Comparison of ENCODE assay signal across 23 cellular contexts in the genomic region with DNA sequence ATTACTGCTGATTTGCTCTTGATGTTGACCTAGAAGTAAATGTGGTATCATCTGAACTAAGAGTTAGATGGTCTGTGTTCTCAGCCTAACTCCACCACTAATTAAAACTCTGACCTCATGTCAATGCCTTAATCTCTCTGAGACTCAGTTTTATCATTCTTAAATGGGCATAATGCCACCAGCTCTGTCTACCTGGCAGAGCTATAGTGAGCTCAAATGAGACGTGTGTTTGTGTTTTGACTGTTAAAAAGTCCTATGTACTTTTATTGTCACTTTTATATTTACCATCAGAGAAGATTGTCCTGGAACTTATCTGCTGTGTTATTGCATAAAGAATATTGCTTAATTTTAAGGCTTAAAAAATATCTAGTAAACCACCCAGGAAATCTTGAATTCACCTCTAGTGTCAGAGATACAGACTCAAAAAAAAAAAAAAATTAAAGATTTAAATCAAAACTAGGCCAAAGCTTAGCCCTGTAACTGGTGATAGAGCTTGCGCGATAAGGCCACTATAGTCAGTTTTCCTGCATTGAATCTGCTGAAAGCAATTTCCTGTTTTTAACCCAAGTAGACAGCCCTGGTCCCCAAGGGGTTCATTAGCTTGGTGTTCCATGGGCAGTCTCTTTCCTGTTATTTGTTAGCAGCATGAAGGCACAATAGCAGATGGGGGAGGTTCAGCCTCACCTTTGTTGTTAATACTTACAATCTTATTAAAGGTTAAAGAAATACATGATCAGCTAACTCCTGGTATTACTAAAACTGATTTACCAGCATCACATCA.
DNase-seq lines count a peak whose midpoint lies in the region; ATAC-seq and TF ChIP-seq lines count a peak whose summit lies in the region.
"Had no signal": no experiment of that assay in that cellular context is flagged by ENCODE, and none has a peak within 500 bp of the region (broad histone marks: within the 10 kb centered on the region; RNA-seq: fewer than 3 reads in every experiment).

No MANE protein-coding gene starts in this region.

- no peaks in the 10 kb centered on the region for H3K27me3 ChIP-seq in BLaER1
- H3K27me3 ChIP-seq: gastroesophageal sphincter had no signal

- peak overlapping the region; percentile 1 for H3K27ac Mint-ChIP-seq in activated B cell treated with CpG ODN at 0.5 μM for 24 hours
- H3K27ac Mint-ChIP-seq: activated naive CD8-positive, alpha-beta T cell treated with anti-CD3 and anti-CD28 coated beads, Interleukin-2, amount 50 U/mL, for 24 hours; activated T-helper 2 cell treated with anti-CD3 and anti-CD28 coated beads, Interferon-gamma antibody, Interleukin-2, Interleukin-4, amounts not matched to agents 10 μg/mL and 5 μg/mL and 100 μg/mL, durations not matched to agents 14 hours and 24 hours and 36 hours; dendritic cell treated with granulocyte-macrophage colony-stimulating factor and Interleukin-4, amounts not matched to agents 40 ng/mL and 50 ng/mL, for 4 days; T-helper 2 cell treated with Interferon-gamma antibody and Interleukin-4, amounts not matched to agents 5 μg/mL and 100 μg/mL, for 36 hours had no signal

- POLR2A ChIA-PET in activated B cell treated with CpG ODN at 0.5 μM for 24 hours (lab: Charles Lee), result no interaction called here

- peaks cover 2% of the 10 kb centered on the region for H3K9me3 Mint-ChIP-seq in activated B cell treated with CpG ODN at 0.5 μM for 24 hours
- H3K9me3 Mint-ChIP-seq: activated naive CD8-positive, alpha-beta T cell treated with anti-CD3 and anti-CD28 coated beads, Interleukin-2, amount 50 U/mL, for 24 hours; activated T-helper 2 cell treated with anti-CD3 and anti-CD28 coated beads, Interferon-gamma antibody, Interleukin-2, Interleukin-4, amounts not matched to agents 10 μg/mL and 5 μg/mL and 100 μg/mL, durations not matched to agents 14 hours and 24 hours and 36 hours; T-helper 2 cell treated with Interferon-gamma antibody and Interleukin-4, amounts not matched to agents 5 μg/mL and 100 μg/mL, for 36 hours had no signal

- peaks cover 31% of the 10 kb centered on the region for H3K4me1 Mint-ChIP-seq in activated B cell treated with CpG ODN at 0.5 μM for 24 hours
- H3K4me1 Mint-ChIP-seq: brain had no signal

- peak overlapping the region; percentile 61 for H3K4me2 ChIP-seq in BLaER1
- H3K4me2 ChIP-seq: PC-9 had no signal

- peaks cover 3% of the 10 kb centered on the region for H3K27me3 Mint-ChIP-seq in activated B cell treated with CpG ODN at 0.5 μM for 24 hours
- H3K27me3 Mint-ChIP-seq: dendritic cell treated with granulocyte-macrophage colony-stimulating factor and Interleukin-4, amounts not matched to agents 40 ng/mL and 50 ng/mL, for 4 days had no signal

- H3K4me3 ChIP-seq in BLaER1, result peak overlapping the region; percentile 9
- H3K4me3 ChIP-seq: gastroesophageal sphincter, mucosa of descending colon, PC-9 had no signal

- H4K20me1 ChIP-seq in BLaER1, result no peaks in the 10 kb centered on the region

- no peaks in the 10 kb centered on the region for H3K36me3 Mint-ChIP-seq in activated B cell treated with CpG ODN at 0.5 μM for 24 hours (ENCODE audit: low read depth)
- H3K36me3 Mint-ChIP-seq: brain had no signal

- ATAC-seq in activated B cell treated with CpG ODN at 0.5 μM for 24 hours (ENCODE audit: low read depth), result peak; percentile 28
- no peak for ATAC-seq in GM18519 (IDR thresholded peaks at IDR 0.05; ENCODE audit: low FRiP score, unreplicated experiment)
- ATAC-seq in SK-N-SH treated with all-trans-retinoic acid at 6 μM for 48 hours, result no peak
- ATAC-seq in GM18867 (IDR thresholded peaks at IDR 0.05; ENCODE audit: unreplicated experiment), result no peak
- ATAC-seq: activated CD4-positive, CD25-positive, alpha-beta regulatory T cell treated with anti-CD3 and anti-CD28 coated beads, Interleukin-2, amount 50 U/mL, for 24 hours; activated naive CD8-positive, alpha-beta T cell treated with anti-CD3 and anti-CD28 coated beads, Interleukin-2, amount 50 U/mL, for 24 hours; gastroesophageal sphincter; HCT116; left colon; mucosa of descending colon had no signal

- TF ChIP-seq CTCF in activated B cell treated with CpG ODN at 0.5 μM for 24 hours (IDR thresholded peaks at IDR 0.05), result no peak

- no peaks in the 10 kb centered on the region for H3K36me3 ChIP-seq in BLaER1
- H3K36me3 ChIP-seq: gastroesophageal sphincter had no signal

- intact Hi-C loops in activated B cell treated with CpG ODN at 0.5 μM for 24 hours (cut with micrococcal nuclease), result no loop called here

- DNase-seq in NCI-H146 (lab: John Stamatoyannopoulos, UW), result peak; percentile 56
- DNase-seq in activated B cell treated with CpG ODN at 0.5 μM for 24 hours, result no peak
- DNase-seq in left kidney (ENCODE audit: low read depth, low spot score), result peak; percentile 11
- DNase-seq in activated CD4-positive, CD25-positive, alpha-beta regulatory T cell treated with anti-CD3 and anti-CD28 coated beads, Interleukin-2, amount 50 U/mL, for 72 hours, result no peak
- DNase-seq: ACHN; activated naive CD8-positive, alpha-beta T cell treated with anti-CD3 and anti-CD28 coated beads, Interleukin-2, amount 50 U/mL, for 24 hours; left colon; mucosa of descending colon; NCI-H1694 treated with DMSO at 0.1 percent for 48 hours; NCI-H510A treated with DMSO at 0.1 percent for 48 hours; PC-9; stimulated activated CD8-positive, alpha-beta memory T cell treated with anti-CD3 and anti-CD28 coated beads, Interleukin-4, amount 100 ng/mL, for 48 hours had no signal

- H3K4me3 Mint-ChIP-seq in activated B cell treated with CpG ODN at 0.5 μM for 24 hours, result no peak overlapping the region
- H3K4me3 Mint-ChIP-seq: activated naive CD8-positive, alpha-beta T cell treated with anti-CD3 and anti-CD28 coated beads, Interleukin-2, amount 50 U/mL, for 24 hours; brain; dendritic cell treated with granulocyte-macrophage colony-stimulating factor and Interleukin-4, amounts not matched to agents 40 ng/mL and 50 ng/mL, for 4 days; T-helper 2 cell treated with Interferon-gamma antibody and Interleukin-4, amounts not matched to agents 5 μg/mL and 100 μg/mL, for 36 hours had no signal

- H3K9ac ChIP-seq in BLaER1, result no peak overlapping the region

- H3K27ac ChIP-seq in BLaER1, result peak overlapping the region; percentile 76
- H3K27ac ChIP-seq: PC-9 had no signal

- CTCF ChIA-PET in activated B cell treated with CpG ODN at 0.5 μM for 24 hours (lab: Charles Lee), result no interaction called here

- peaks cover 31% of the 10 kb centered on the region for H3K4me1 ChIP-seq in BLaER1
- H3K4me1 ChIP-seq: gastroesophageal sphincter had no signal

- H3K9me3 ChIP-seq in BLaER1, result peaks cover 6% of the 10 kb centered on the region; the same call in 1 of the 2 replicates
- H3K9me3 ChIP-seq: gastroesophageal sphincter, mucosa of descending colon had no signal

TF ChIP-seq in SK-N-SH treated with all-trans-retinoic acid at 6 μM for 48 hours, 23 proteins besides CTCF, POLR2A, EP300 and RAD21:
- TF ChIP-seq ARNTL (CRISPR knock-in tag; IDR thresholded peaks at IDR 0.05; ENCODE audit: borderline replicate concordance, low read depth), result no peak
- TF ChIP-seq ZNF8 (CRISPR knock-in tag; IDR thresholded peaks at IDR 0.05), result no peak
- TF ChIP-seq SNAI2 (CRISPR knock-in tag; IDR thresholded peaks at IDR 0.05), result no peak
- TF ChIP-seq CSRNP3 (CRISPR knock-in tag; IDR thresholded peaks at IDR 0.05), result no peak
- TF ChIP-seq OSR1 (CRISPR knock-in tag; IDR thresholded peaks at IDR 0.05), result no peak
- no peak for TF ChIP-seq GLIS3 (CRISPR knock-in tag; IDR thresholded peaks at IDR 0.05)
- TF ChIP-seq RARB (CRISPR knock-in tag; IDR thresholded peaks at IDR 0.05), result no peak
- TF ChIP-seq, protein P1, sequence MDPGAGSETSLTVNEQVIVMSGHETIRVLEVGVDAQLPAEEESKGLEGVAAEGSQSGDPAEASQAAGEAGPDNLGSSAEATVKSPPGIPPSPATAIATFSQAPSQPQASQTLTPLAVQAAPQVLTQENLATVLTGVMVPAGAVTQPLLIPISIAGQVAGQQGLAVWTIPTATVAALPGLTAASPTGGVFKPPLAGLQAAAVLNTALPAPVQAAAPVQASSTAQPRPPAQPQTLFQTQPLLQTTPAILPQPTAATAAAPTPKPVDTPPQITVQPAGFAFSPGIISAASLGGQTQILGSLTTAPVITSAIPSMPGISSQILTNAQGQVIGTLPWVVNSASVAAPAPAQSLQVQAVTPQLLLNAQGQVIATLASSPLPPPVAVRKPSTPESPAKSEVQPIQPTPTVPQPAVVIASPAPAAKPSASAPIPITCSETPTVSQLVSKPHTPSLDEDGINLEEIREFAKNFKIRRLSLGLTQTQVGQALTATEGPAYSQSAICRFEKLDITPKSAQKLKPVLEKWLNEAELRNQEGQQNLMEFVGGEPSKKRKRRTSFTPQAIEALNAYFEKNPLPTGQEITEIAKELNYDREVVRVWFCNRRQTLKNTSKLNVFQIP (CRISPR knock-in tag; IDR thresholded peaks at IDR 0.05; ENCODE audit: borderline replicate concordance, low read depth), result no peak
- TF ChIP-seq PATZ1 (CRISPR knock-in tag; IDR thresholded peaks at IDR 0.05; ENCODE audit: borderline replicate concordance), result no peak

Comparison
In these comparisons a context has a peak if more than half of its experiments do, and no peak if none do; other contexts are left out.
1. DNase-seq: peak in NCI-H146 (single experiment) and left kidney (single experiment); none in activated B cell treated with CpG ODN at 0.5 μM for 24 hours (single experiment) and activated CD4-positive, CD25-positive, alpha-beta regulatory T cell treated with anti-CD3 and anti-CD28 coated beads, Interleukin-2, amount 50 U/mL, for 72 hours (single experiment).